ENCODE assay signal across 18 cellular contexts in the genomic region with DNA sequence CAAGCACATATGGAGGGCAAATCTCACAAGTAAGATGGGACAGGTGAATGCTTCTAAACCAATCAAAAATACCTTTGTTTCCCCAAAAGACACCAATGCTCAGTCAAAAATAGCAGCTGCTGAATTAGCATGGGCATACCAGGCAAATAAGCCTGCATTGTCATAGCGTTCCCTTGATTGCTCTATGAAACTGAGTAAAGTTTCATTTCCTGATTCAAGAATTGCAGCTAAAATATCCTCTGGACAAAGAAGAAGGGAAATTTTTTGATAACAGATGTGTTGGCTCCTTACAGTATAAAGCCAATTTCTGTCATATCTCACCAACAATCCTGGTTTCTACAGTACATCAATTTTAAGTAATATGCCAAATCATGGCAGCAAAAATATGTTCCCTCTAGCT. TPM values are rescaled to one million over a fixed set of nuclear protein-coding genes. Genes with fewer than 3 reads are reported as not detected.
A peak's percentile ranks its signal among the peaks of the same experiment; 100 is the strongest.
DNase-seq lines count a peak whose midpoint lies in the region; ATAC-seq, FAIRE-seq and TF ChIP-seq lines count a peak whose summit lies in the region.
"Had no signal": no experiment of that assay in that cellular context is flagged by ENCODE, and none has a peak within 500 bp of the region (broad histone marks: within the 10 kb centered on the region; RNA-seq: fewer than 3 reads in every experiment).

No MANE protein-coding gene starts in this region.

- H3K4me2 ChIP-seq in MM.1S (ENCODE audit: low read depth, low read length) (peak overlapping the region; percentile 93), hepatocyte (peak overlapping the region; percentile 90)

- H3F3A ChIP-seq in MM.1S (ENCODE audit: insufficient read depth, low read length), result peaks cover 58% of the 10 kb centered on the region

- no peak for FAIRE-seq in D721Med (lab: Jason Lieb, UNC)
- FAIRE-seq: GM18507 had no signal

- H3K9ac ChIP-seq in MM.1S (ENCODE audit: low read length), result peak overlapping the region; percentile 97; the same call in 1 of the 2 replicates

- H3K36me3 ChIP-seq in MM.1S (replicated peaks; ENCODE audit: insufficient read depth, low read length) (0 out of 2 replicates have a peak, but pooled peaks cover 4% of the 10 kb centered on the region), hepatocyte (replicated peaks; ENCODE audit: insufficient read depth, low read depth) (no peaks in the 10 kb centered on the region), ovary (no peaks in the 10 kb centered on the region)
- H3K36me3 ChIP-seq: esophagus muscularis mucosa had no signal

- POLR2A ChIA-PET in GM10248 (lab: Yijun Ruan, JAX), result no interaction called here

- H3K4me3 ChIP-seq in MM.1S (ENCODE audit: low read length), result peak overlapping the region; percentile 92
- no peak overlapping the region for H3K4me3 ChIP-seq in hepatocyte
- H3K4me3 ChIP-seq in ovary, result no peak overlapping the region
- H3K4me3 ChIP-seq: esophagus muscularis mucosa had no signal

- CTCF ChIA-PET in GM10248 (lab: Yijun Ruan, JAX), result interaction anchor here (1.0 to 4.2 kb wide), 3 partner anchors 16 to 404 kb away, joined by 3 to 32 read pairs (median 3); no protein-coding TSS in a partner anchor

- DNase-seq in GM10248 (ENCODE audit: extremely low spot score) (peak; percentile 24), MM.1S (peak; percentile 68), hepatocyte (ENCODE audit: low spot score) (no peak), NCI-H526 (lab: John Stamatoyannopoulos, UW) (no peak), ovary (no peak), D721Med (ENCODE audit: insufficient read length, low spot score) (no peak)
- DNase-seq: activated CD8-positive, alpha-beta memory T cell treated with anti-CD3 and anti-CD28 coated beads for 24 hours; activated naive CD8-positive, alpha-beta T cell treated with anti-CD3 and anti-CD28 coated beads, Interleukin-2, amount 50 U/mL, for 24 hours; GF-D8; glutamatergic neuron; NCI-H1417; NCI-H82; T-cell had no signal

- H3K27me3 ChIP-seq in MM.1S (replicated peaks; ENCODE audit: insufficient read depth, low read length) (no peaks in the 10 kb centered on the region), hepatocyte (no peaks in the 10 kb centered on the region), ovary (no peaks in the 10 kb centered on the region)
- H3K27me3 ChIP-seq: esophagus muscularis mucosa had no signal

- H3K79me2 ChIP-seq in MM.1S (ENCODE audit: low read length) (peaks cover 61% of the 10 kb centered on the region), hepatocyte (peaks cover 39% of the 10 kb centered on the region)

- ATAC-seq in GM21390 (IDR thresholded peaks at IDR 0.05; ENCODE audit: unreplicated experiment), result peak; percentile 26
- no peak for ATAC-seq in HG03520 (IDR thresholded peaks at IDR 0.05; ENCODE audit: unreplicated experiment)
- ATAC-seq: activated naive CD8-positive, alpha-beta T cell treated with anti-CD3 and anti-CD28 coated beads, Interleukin-2, amount 50 U/mL, for 24 hours; T-cell had no signal

- no peak for TF ChIP-seq CTCF in GM10248 (IDR thresholded peaks at IDR 0.05; ENCODE audit: control extremely low read depth, extremely low read depth, low read depth, missing control alignments)
- TF ChIP-seq CTCF in MM.1S (IDR thresholded peaks at IDR 0.05; ENCODE audit: low read length), result no peak
- TF ChIP-seq CTCF in hepatocyte (IDR thresholded peaks at IDR 0.05; ENCODE audit: poor library complexity), result no peak
- no peak for TF ChIP-seq CTCF in ovary (IDR thresholded peaks at IDR 0.05)
- TF ChIP-seq CTCF in D721Med (IDR thresholded peaks at IDR 0.05; ENCODE audit: insufficient read depth, missing control alignments), result no peak

- WGBS in hepatocyte (ENCODE audit: low lambda C conversion rate, missing lambda C conversion rate), result 92% methylated on average over 1 of the region's 1 CpG
- WGBS in ovary, 3 donors, result 87 to 90% (median 89%) methylated on average over 1 of the region's 1 CpG

- no peak for TF ChIP-seq POLR2A in ovary (IDR thresholded peaks at IDR 0.05)

- no peaks in the 10 kb centered on the region for H3K9me2 ChIP-seq in MM.1S (replicated peaks; ENCODE audit: insufficient read depth, low read length)
- no peaks in the 10 kb centered on the region for H3K9me2 ChIP-seq in hepatocyte (replicated peaks; ENCODE audit: insufficient read depth)

- H3K9me3 ChIP-seq in MM.1S (replicated peaks; ENCODE audit: insufficient read depth, low read length), result no peaks in the 10 kb centered on the region
- no peaks in the 10 kb centered on the region for H3K9me3 ChIP-seq in hepatocyte (ENCODE audit: low read depth)
- no peaks in the 10 kb centered on the region for H3K9me3 ChIP-seq in ovary
- H3K9me3 ChIP-seq: esophagus muscularis mucosa had no signal

- H3K4me1 ChIP-seq in MM.1S (ENCODE audit: low read length), result peaks cover 38% of the 10 kb centered on the region
- H3K4me1 ChIP-seq in hepatocyte (ENCODE audit: insufficient read depth), result peaks cover 22% of the 10 kb centered on the region
- H3K4me1 ChIP-seq in ovary (ENCODE audit: insufficient read depth), result peaks cover 9% of the 10 kb centered on the region

- no peak overlapping the region for H2AFZ ChIP-seq in MM.1S (ENCODE audit: low read length)
- no peak overlapping the region for H2AFZ ChIP-seq in hepatocyte

- H4K20me1 ChIP-seq in MM.1S (ENCODE audit: insufficient read depth, low read length) (no peaks in the 10 kb centered on the region), hepatocyte (ENCODE audit: insufficient read depth, poor library complexity, severe bottlenecking) (no peaks in the 10 kb centered on the region)

- intact Hi-C loops in ovary (cut with DNase I), result loop anchor here in 1 of 4 donors (10.0 kb wide), 3 partner anchors 73 to 393 kb away; no protein-coding TSS in a partner anchor

- no peak for TF ChIP-seq EP300 in ovary (IDR thresholded peaks at IDR 0.05)

- H3K27ac ChIP-seq in MM.1S (ENCODE audit: low read length), result peak overlapping the region; percentile 82
- no peak overlapping the region for H3K27ac ChIP-seq in hepatocyte
- no peak overlapping the region for H3K27ac ChIP-seq in ovary
- H3K27ac ChIP-seq: esophagus muscularis mucosa, HL-60 had no signal

RNA-seq across cellular contexts. Expression of gene TMEM14A, which starts 3.3 kb away (rescaled TPM):
- total RNA-seq in hepatocyte (70.6 and 84.5 TPM in 2 replicates), ovary (10 to 100 TPM; 17.0 to 31.4 (median 24.2) TPM)
- polyA plus RNA-seq in hepatocyte (80.4 and 86.9 TPM in 2 replicates), ovary (10 to 100 TPM; 34.2 to 35.6 TPM)

Comparison
In these comparisons a context has a peak if more than half of its experiments do, and no peak if none do; other contexts are left out.
1. DNase-seq: peak in GM10248 (single experiment) and MM.1S (single experiment); none in hepatocyte (single experiment), NCI-H526 (0 of 2), ovary (0 of 5) and D721Med (single experiment).